10 cellular contexts compared by ENCODE assay signal in the genomic region with DNA sequence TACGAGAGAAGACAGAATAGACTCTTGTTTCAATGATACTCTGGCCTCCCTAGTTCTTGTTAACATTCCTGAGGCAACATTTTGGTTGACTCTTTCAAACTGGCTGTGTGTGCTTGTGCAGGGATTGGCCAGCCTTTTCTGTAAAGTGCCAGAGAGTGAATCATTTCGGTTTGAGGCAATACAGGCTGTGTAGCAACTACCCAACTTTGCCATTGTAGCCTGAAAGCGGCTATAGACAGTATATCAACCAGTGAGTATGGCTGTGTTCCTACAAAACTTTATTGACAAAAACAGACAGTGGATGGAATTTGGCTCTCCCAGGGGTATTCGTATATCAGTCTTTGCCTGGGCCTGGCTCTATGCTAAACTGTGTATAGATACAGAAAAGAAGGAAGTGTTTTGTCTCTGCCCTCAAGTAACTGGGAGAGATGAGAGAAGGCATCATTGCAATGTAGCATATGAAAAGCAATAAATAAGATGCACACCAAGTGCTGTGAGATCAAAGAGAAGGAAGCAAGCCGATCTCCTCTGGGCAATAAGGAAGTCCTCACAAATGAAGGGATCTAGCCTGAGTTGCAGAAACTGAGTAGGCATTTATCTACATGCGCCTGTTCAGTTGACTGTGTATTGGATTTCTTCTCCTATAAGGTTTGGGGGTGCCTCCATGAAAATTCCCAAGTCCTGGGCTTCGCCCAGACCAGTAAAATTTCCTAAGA.
DNase-seq lines count a peak whose midpoint lies in the region; ATAC-seq and TF ChIP-seq lines count a peak whose summit lies in the region.
"Had no signal": no experiment of that assay in that cellular context is flagged by ENCODE, and none has a peak within 500 bp of the region (broad histone marks: within the 10 kb centered on the region; RNA-seq: fewer than 3 reads in every experiment).

No MANE protein-coding gene starts in this region.

- H2AFZ ChIP-seq in PC-3 (ENCODE audit: low read length): no peak overlapping the region

- TF ChIP-seq CTCF in PC-3 (conservative IDR thresholded peaks at IDR 0.05; ENCODE audit: low read depth, low read length) (no peak), esophagus muscularis mucosa (IDR thresholded peaks at IDR 0.05) (no peak), dorsolateral prefrontal cortex (IDR thresholded peaks at IDR 0.05 in 54 of 56, conservative IDR thresholded peaks at IDR 0.05 in 2 of 56; ENCODE audit: low read depth in 1 of 56, partially characterized antibody in 56 of 56) (no peak)

- no TSS peak for BruUV-seq in PC-3 (replicated peaks; lab: Mats Ljungman, UMichigan)

- no peaks in the 10 kb centered on the region for H4K20me1 ChIP-seq in PC-3 (ENCODE audit: low read length)

- POLR2A ChIA-PET in PC-3 (lab: Charles Lee; ENCODE audit: unreplicated experiment): no interaction called here

- DNase-seq in CD1c-positive myeloid dendritic cell (ENCODE audit: extremely low spot score) (peak; percentile 41), PC-3 (peak; percentile 88), esophagus muscularis mucosa (ENCODE audit: extremely low spot score) (no peak), non-pigmented ciliary epithelial cell (ENCODE audit: low read depth) (peak; percentile 85), dorsolateral prefrontal cortex (no peak)
- DNase-seq: activated T-cell treated with anti-CD3 and anti-CD28 coated beads, Interleukin-2, amount 50 U/mL, for 24 hours; NCI-H82 had no signal

- H3K9ac ChIP-seq in PC-3 (ENCODE audit: low read length): peak overlapping the region; percentile 47; the same call in 1 of the 2 replicates

- H3K27me3 ChIP-seq in PC-3 (ENCODE audit: low read length) (no peaks in the 10 kb centered on the region), esophagus muscularis mucosa (no peaks in the 10 kb centered on the region), dorsolateral prefrontal cortex (no peaks in the 10 kb centered on the region)

- 64% methylated on average over 7 of the region's 7 CpGs for WGBS in esophagus muscularis mucosa

- TF ChIP-seq EP300 in esophagus muscularis mucosa (IDR thresholded peaks at IDR 0.05): no peak

- H3K9me3 ChIP-seq in PC-3 (ENCODE audit: low read length) (no peaks in the 10 kb centered on the region), esophagus muscularis mucosa (no peaks in the 10 kb centered on the region)

- no peak for TF ChIP-seq POLR2A in esophagus muscularis mucosa (IDR thresholded peaks at IDR 0.05; ENCODE audit: low read depth)

- H3K4me1 ChIP-seq in PC-3 (ENCODE audit: insufficient read depth, low read length) (peaks cover 28% of the 10 kb centered on the region), esophagus muscularis mucosa (peaks cover 19 to 53% (median 50%) of the 10 kb centered on the region in 4 donors)

- peak; percentile 90 for ATAC-seq in PC-3
- ATAC-seq in HG02973 (IDR thresholded peaks at IDR 0.05; ENCODE audit: unreplicated experiment): no peak
- ATAC-seq in GM18511 (IDR thresholded peaks at IDR 0.05; ENCODE audit: unreplicated experiment): no peak
- ATAC-seq in GM21825 (IDR thresholded peaks at IDR 0.05; ENCODE audit: unreplicated experiment): no peak

- peak overlapping the region; percentile 98 for H3K27ac ChIP-seq in PC-3 (ENCODE audit: low read length)
- H3K27ac ChIP-seq in esophagus muscularis mucosa (replicated peaks in 1 of 4): peak overlapping the region; percentile 33 to 77 (median 58)
- H3K27ac ChIP-seq in dorsolateral prefrontal cortex: no peak overlapping the region

- CTCF ChIA-PET in PC-3 (lab: Charles Lee): no interaction called here

- H3K4me3 ChIP-seq in PC-3 (ENCODE audit: low read length) (no peak overlapping the region), esophagus muscularis mucosa (no peak overlapping the region), dorsolateral prefrontal cortex (no peak overlapping the region)

- H3K4me2 ChIP-seq in PC-3 (ENCODE audit: low read length): peak overlapping the region; percentile 86

- H3K79me2 ChIP-seq in PC-3 (ENCODE audit: low read length): no peaks in the 10 kb centered on the region

- H3F3A ChIP-seq in PC-3 (ENCODE audit: low read length, unreplicated experiment): peaks cover 8% of the 10 kb centered on the region

- no peaks in the 10 kb centered on the region for H3K36me3 ChIP-seq in PC-3 (ENCODE audit: low read depth, low read length)
- no peaks in the 10 kb centered on the region for H3K36me3 ChIP-seq in esophagus muscularis mucosa

- intact Hi-C loops in PC-3 (cut with micrococcal nuclease): loop anchor here (2.0 to 5.0 kb wide), 6 partner anchors 37 to 573 kb away; no protein-coding TSS in a partner anchor
- intact Hi-C loops in esophagus muscularis mucosa (cut with DNase I): loop anchor here (5.0 to 10.0 kb wide), 3 partner anchors 85 to 573 kb away; partner anchors contain the start of gene KLF4
- intact Hi-C loops in dorsolateral prefrontal cortex (cut with DNase I): no loop called here

- no peaks in the 10 kb centered on the region for H3K9me2 ChIP-seq in PC-3 (replicated peaks; ENCODE audit: low read length)

Comparison
In these comparisons a context has a peak if more than half of its experiments do, and no peak if none do; other contexts are left out.
1. DNase-seq: peak in CD1c-positive myeloid dendritic cell (single experiment), PC-3 (single experiment) and non-pigmented ciliary epithelial cell (single experiment); none in esophagus muscularis mucosa (single experiment) and dorsolateral prefrontal cortex (0 of 10).
2. H3K27ac ChIP-seq: peak in PC-3 (single experiment) and esophagus muscularis mucosa (4 of 4); none in dorsolateral prefrontal cortex (0 of 59).
3. intact Hi-C loops: an anchor here in PC-3 (2.0 to 5.0 kb wide) and esophagus muscularis mucosa (5.0 to 10.0 kb wide); none called in dorsolateral prefrontal cortex.